In the genomic region with DNA sequence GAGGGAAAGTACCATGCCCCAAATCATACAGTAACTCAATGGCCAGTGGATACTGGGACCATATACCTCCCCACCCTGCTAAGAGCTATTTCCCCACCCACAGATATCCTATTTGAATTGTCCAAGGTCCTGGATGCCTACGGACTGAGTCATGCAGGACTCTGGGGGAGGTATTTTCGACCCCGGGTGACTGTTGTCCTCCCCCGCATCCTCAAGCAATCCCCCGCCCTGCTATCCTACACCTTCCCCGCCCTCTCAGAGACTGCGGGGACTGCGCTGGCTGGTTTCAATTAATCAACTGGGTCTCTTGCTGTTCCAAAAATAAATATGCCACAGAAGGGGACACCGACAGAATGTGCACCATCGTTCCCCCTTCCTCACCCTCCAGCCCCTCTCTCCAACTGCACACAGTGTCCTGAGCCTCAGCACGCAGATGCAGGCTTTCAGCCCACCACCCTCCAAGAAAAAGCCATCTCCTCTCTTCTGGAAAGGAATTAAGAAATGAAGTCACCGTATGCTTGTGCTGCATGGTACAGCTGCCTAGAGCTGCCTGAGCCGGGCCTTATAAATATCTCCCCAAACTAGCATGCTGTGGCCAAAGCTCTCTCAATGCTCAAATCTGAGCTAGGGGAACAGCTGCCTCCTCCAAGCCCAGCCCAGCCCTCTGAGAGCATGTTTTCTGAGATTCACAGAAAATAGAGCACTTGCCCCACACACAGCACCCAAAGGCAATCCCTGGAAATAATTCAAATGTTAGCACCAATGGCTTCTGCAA, we compare ENCODE assay signal across 13 cellular contexts. TPM values are rescaled to one million over a fixed set of nuclear protein-coding genes. Genes with fewer than 3 reads are reported as not detected.
DNase-seq lines count a peak whose midpoint lies in the region; TF ChIP-seq lines count a peak whose summit lies in the region.
"Had no signal": no experiment of that assay in that cellular context is flagged by ENCODE, and none has a peak within 500 bp of the region (broad histone marks: within the 10 kb centered on the region; RNA-seq: fewer than 3 reads in every experiment).

No MANE protein-coding gene starts in this region.

- peak; percentile 79 for DNase-seq in 8988T
- DNase-seq in HT-29 (ENCODE audit: low spot score), result peak; percentile 62
- DNase-seq in brain microvascular endothelial cell, result peak; percentile 74
- DNase-seq in iris pigment epithelial cell (ENCODE audit: low read depth), result peak; percentile 83
- no peak for DNase-seq in NCI-H2227 treated with DMSO at 0.1 percent for 48 hours (lab: John Stamatoyannopoulos, UW)
- DNase-seq in NCI-H1436 treated with DMSO at 0.1 percent for 48 hours (lab: John Stamatoyannopoulos, UW), result no peak
- DNase-seq in occipital lobe (lab: John Stamatoyannopoulos, UW), result no peak
- no peak for DNase-seq in DMS53 treated with DMSO at 0.1 percent for 48 hours (lab: John Stamatoyannopoulos, UW; ENCODE audit: unreplicated experiment)
- DNase-seq: activated CD4-positive, CD25-positive, alpha-beta regulatory T cell treated with anti-CD3 and anti-CD28 coated beads, Interleukin-2, amount 50 U/mL, for 72 hours; CD4-positive, CD25-positive, alpha-beta regulatory T cell; effector memory CD8-positive, alpha-beta T cell; NCI-H2081 treated with DMSO at 0.1 percent for 48 hours; stimulated activated CD4-positive, alpha-beta T cell treated with anti-CD3 and anti-CD28 coated beads, Interleukin-2, amount 100 ng/mL, for 48 hours had no signal

- H3K27ac ChIP-seq in brain microvascular endothelial cell, result no peak overlapping the region

- no peaks in the 10 kb centered on the region for H3K27me3 ChIP-seq in brain microvascular endothelial cell (replicated peaks)

- in situ Hi-C loops in brain microvascular endothelial cell (cut with HindIII; ENCODE audit: low pct_ligation_motif_present, low sequenced_read_pairs), result no loop called here

- no peak for TF ChIP-seq CTCF in brain microvascular endothelial cell (IDR thresholded peaks at IDR 0.05; ENCODE audit: low read depth, low read length, missing control alignments)

- peak overlapping the region; percentile 27 for H3K4me3 ChIP-seq in brain microvascular endothelial cell (ENCODE audit: low read depth, low read length)

- no peaks in the 10 kb centered on the region for H3K36me3 ChIP-seq in brain microvascular endothelial cell (replicated peaks)

RNA-seq across cellular contexts. Expression of gene CAV3, which starts 8.2 kb away (rescaled TPM):
- total RNA-seq in HT-29 (2014; rRNA removed; shearing (Covaris generic)), result not detected in 2 replicates
- total RNA-seq in occipital lobe, result not detected
- total RNA-seq: CD4-positive, CD25-positive, alpha-beta regulatory T cell had no signal

RNA-seq across cellular contexts. Expression of gene OXTR, which starts 27.6 kb away (rescaled TPM):
- 0.13 and 0.60 TPM in 2 replicates for total RNA-seq in HT-29 (2014; rRNA removed; shearing (Covaris generic))
- 0.94 TPM for total RNA-seq in occipital lobe

Comparison
In these comparisons a context has a peak if more than half of its experiments do, and no peak if none do; other contexts are left out.
1. DNase-seq: peak in 8988T (single experiment), HT-29 (single experiment), brain microvascular endothelial cell (single experiment) and iris pigment epithelial cell (single experiment); none in NCI-H2227 treated with DMSO at 0.1 percent for 48 hours (single experiment), NCI-H1436 treated with DMSO at 0.1 percent for 48 hours (single experiment), occipital lobe (single experiment) and DMS53 treated with DMSO at 0.1 percent for 48 hours (single experiment).